In the genomic region with DNA sequence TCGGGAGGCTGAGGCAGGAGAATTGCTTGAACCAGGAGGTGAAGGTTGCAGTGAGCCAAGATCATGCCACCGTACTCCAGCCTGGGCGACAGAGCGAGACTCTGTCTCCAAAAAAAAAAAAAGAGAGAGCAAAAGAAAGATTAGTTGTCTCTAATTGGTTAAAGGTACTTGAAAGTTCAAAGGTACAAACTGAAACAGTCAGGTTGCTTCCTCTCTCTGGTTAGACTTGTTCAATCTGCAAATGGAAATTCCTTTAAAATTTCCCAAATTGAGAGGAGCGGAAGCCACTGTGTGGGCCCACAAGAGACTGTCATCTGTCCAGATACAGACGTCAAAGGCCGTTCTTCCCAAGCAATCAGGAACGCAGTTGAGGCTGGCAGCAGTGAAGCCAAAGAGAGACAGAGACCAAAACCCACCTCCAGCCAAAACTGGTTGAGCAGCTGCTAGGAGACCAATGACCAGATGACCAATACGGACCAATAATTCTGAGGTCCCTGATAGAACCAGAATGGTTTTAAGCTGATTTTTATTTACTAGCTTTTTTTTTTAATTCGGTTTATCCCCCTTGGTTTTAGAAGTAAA, we compare ENCODE assay signal across 18 cellular contexts.
DNase-seq lines count a peak whose midpoint lies in the region; ATAC-seq and TF ChIP-seq lines count a peak whose summit lies in the region.
"Had no signal": no experiment of that assay in that cellular context is flagged by ENCODE, and none has a peak within 500 bp of the region (broad histone marks: within the 10 kb centered on the region; RNA-seq: fewer than 3 reads in every experiment).

No MANE protein-coding gene starts in this region.

- intact Hi-C loops in ascending aorta (cut with DNase I) = no loop called here
- intact Hi-C loops in gastrocnemius medialis (cut with DNase I; ENCODE audit: low total_unique reads) = no loop called here

- TF ChIP-seq POLR2A in gastrocnemius medialis (IDR thresholded peaks at IDR 0.05) = no peak

- H3K4me2 ChIP-seq in Karpas-422 (ENCODE audit: low read depth, low read length, poor library complexity, severe bottlenecking) = no peak overlapping the region
- H3K4me2 ChIP-seq in smooth muscle cell = no peak overlapping the region

- DNase-seq in Karpas-422 (no peak), ascending aorta (ENCODE audit: low spot score in 2 of 2) (no peak), gastrocnemius medialis (peak; percentile 13 to 64), smooth muscle cell (lab: John Stamatoyannopoulos, UW; ENCODE audit: unreplicated experiment) (no peak), SIG-M5 treated with dmso at 0.1 percent for 504 hours (lab: John Stamatoyannopoulos, UW; ENCODE audit: unreplicated experiment) (no peak), NCI-H748 treated with DMSO at 0.1 percent for 48 hours (lab: John Stamatoyannopoulos, UW) (no peak)
- DNase-seq: BE2C; CD8-positive, alpha-beta T cell; COR-L47; DMS153; DMS79 treated with DMSO at 0.1 percent for 48 hours; EL; GOT3 had no signal

- peaks cover 33% of the 10 kb centered on the region for H3K4me1 ChIP-seq in Karpas-422 (ENCODE audit: low read length)
- H3K4me1 ChIP-seq in ascending aorta = peaks cover 0 to 10% of the 10 kb centered on the region in 2 donors
- H3K4me1 ChIP-seq in liver (ENCODE audit: control insufficient read depth in 4 of 4, insufficient read depth in 4 of 4, low read length in 3 of 4) = peaks cover 17 to 90% (median 70%) of the 10 kb centered on the region in 4 donors
- no peaks in the 10 kb centered on the region for H3K4me1 ChIP-seq in gastrocnemius medialis
- no peaks in the 10 kb centered on the region for H3K4me1 ChIP-seq in smooth muscle cell (ENCODE audit: low read depth)
- H3K4me1 ChIP-seq: A549, HAP-1 had no signal

- H3K36me3 ChIP-seq in Karpas-422 (ENCODE audit: insufficient read depth, low read length) = peaks cover 74% of the 10 kb centered on the region
- H3K36me3 ChIP-seq in ascending aorta = no peaks in the 10 kb centered on the region
- H3K36me3 ChIP-seq in liver (ENCODE audit: control insufficient read depth in 4 of 4, insufficient read depth in 3 of 4, low read depth in 1 of 4, low read length in 3 of 4) = peaks cover 0 to 9% (median 2%) of the 10 kb centered on the region in 4 donors
- no peaks in the 10 kb centered on the region for H3K36me3 ChIP-seq in gastrocnemius medialis
- H3K36me3 ChIP-seq in smooth muscle cell (ENCODE audit: low read depth) = no peaks in the 10 kb centered on the region
- H3K36me3 ChIP-seq: BE2C, HAP-1 had no signal

- H3K9me3 ChIP-seq in Karpas-422 (ENCODE audit: low read length) = no peaks in the 10 kb centered on the region
- H3K9me3 ChIP-seq in ascending aorta = no peaks in the 10 kb centered on the region
- H3K9me3 ChIP-seq in liver (ENCODE audit: control insufficient read depth in 4 of 4, low read length in 3 of 4) = no peaks in the 10 kb centered on the region
- no peaks in the 10 kb centered on the region for H3K9me3 ChIP-seq in gastrocnemius medialis
- H3K9me3 ChIP-seq in smooth muscle cell (replicated peaks; ENCODE audit: low read depth) = no peaks in the 10 kb centered on the region
- H3K9me3 ChIP-seq: A549, BE2C, HAP-1 had no signal

- H3K4me3 ChIP-seq in Karpas-422 (ENCODE audit: low read length) (no peak overlapping the region), ascending aorta (no peak overlapping the region), liver (ENCODE audit: low read depth in 1 of 3, low read length in 3 of 3) (no peak overlapping the region), gastrocnemius medialis (no peak overlapping the region), smooth muscle cell (no peak overlapping the region)
- H3K4me3 ChIP-seq: A549, HAP-1 had no signal

- H3F3A ChIP-seq in smooth muscle cell (ENCODE audit: low read depth) = no peaks in the 10 kb centered on the region

- H3K27ac ChIP-seq in Karpas-422 (ENCODE audit: low read length) (peak overlapping the region; percentile 4; the same call in 1 of the 2 replicates), ascending aorta (peak overlapping the region; percentile 42 to 53), liver (ENCODE audit: low read depth in 1 of 2, low read length in 2 of 2) (peak overlapping the region; percentile 72 to 76), gastrocnemius medialis (peak overlapping the region in 3 of 4 donors; percentile 22 to 54 (median 33)), smooth muscle cell (ENCODE audit: low read depth) (no peak overlapping the region)
- H3K27ac ChIP-seq: A549, C4-2B had no signal

- ATAC-seq in gastrocnemius medialis (peak in 1 of 2 donors; percentile 59), HG03457 (IDR thresholded peaks at IDR 0.05; ENCODE audit: unreplicated experiment) (no peak)
- ATAC-seq: CD8-positive, alpha-beta T cell had no signal

- no peaks in the 10 kb centered on the region for H3K9me2 ChIP-seq in Karpas-422 (replicated peaks; ENCODE audit: insufficient read depth, low read length)

- in situ Hi-C loops in gastrocnemius medialis (cut with MboI; ENCODE audit: low sequenced_read_pairs in 4 of 4) = no loop called here

- TF ChIP-seq RAD21 in liver (IDR thresholded peaks at IDR 0.05) = no peak

- H2AFZ ChIP-seq in Karpas-422 (ENCODE audit: low read length) (no peak overlapping the region), smooth muscle cell (ENCODE audit: low read depth) (no peak overlapping the region)

- no peaks in the 10 kb centered on the region for H3K27me3 ChIP-seq in Karpas-422 (ENCODE audit: low read length)
- no peaks in the 10 kb centered on the region for H3K27me3 ChIP-seq in ascending aorta
- H3K27me3 ChIP-seq in liver (ENCODE audit: control insufficient read depth in 4 of 4, insufficient read depth in 4 of 4, low read length in 3 of 4) = no peaks in the 10 kb centered on the region
- H3K27me3 ChIP-seq in gastrocnemius medialis = no peaks in the 10 kb centered on the region
- no peaks in the 10 kb centered on the region for H3K27me3 ChIP-seq in smooth muscle cell (ENCODE audit: low read depth)
- H3K27me3 ChIP-seq: BE2C had no signal

- 47% methylated on average over 10 of the region's 10 CpGs for WGBS in liver
- 88% methylated on average over 10 of the region's 10 CpGs for WGBS in smooth muscle cell (ENCODE audit: low lambda C conversion rate)

- no peak for TF ChIP-seq CTCF in ascending aorta (IDR thresholded peaks at IDR 0.05)
- TF ChIP-seq CTCF in liver (IDR thresholded peaks at IDR 0.05; ENCODE audit: low read depth, low read length, missing input control) = no peak
- no peak for TF ChIP-seq CTCF in gastrocnemius medialis (IDR thresholded peaks at IDR 0.05 in 4 of 5, conservative IDR thresholded peaks at IDR 0.05 in 1 of 5)
- TF ChIP-seq CTCF in smooth muscle cell (IDR thresholded peaks at IDR 0.05; ENCODE audit: borderline replicate concordance, insufficient read depth, poor library complexity, severe bottlenecking) = no peak

- H3K9ac ChIP-seq in Karpas-422 (ENCODE audit: low read length) = no peak overlapping the region
- peak overlapping the region in 1 of 2 donors; percentile 69 for H3K9ac ChIP-seq in liver (ENCODE audit: low read depth in 1 of 2, low read length in 2 of 2)
- no peak overlapping the region for H3K9ac ChIP-seq in smooth muscle cell (ENCODE audit: low read depth)

- no peaks in the 10 kb centered on the region for H4K20me1 ChIP-seq in Karpas-422 (ENCODE audit: insufficient read depth, low read depth, low read length)
- H4K20me1 ChIP-seq in smooth muscle cell (ENCODE audit: low read depth) = no peaks in the 10 kb centered on the region

- 0 out of 2 replicates have a peak, but pooled peaks cover 11% of the 10 kb centered on the region for H3K79me2 ChIP-seq in Karpas-422 (ENCODE audit: low read length)
- H3K79me2 ChIP-seq in smooth muscle cell (ENCODE audit: low read depth) = no peaks in the 10 kb centered on the region

TF ChIP-seq in liver, 16 proteins besides CTCF, POLR2A, EP300 and RAD21:
- TF ChIP-seq, protein P1, sequence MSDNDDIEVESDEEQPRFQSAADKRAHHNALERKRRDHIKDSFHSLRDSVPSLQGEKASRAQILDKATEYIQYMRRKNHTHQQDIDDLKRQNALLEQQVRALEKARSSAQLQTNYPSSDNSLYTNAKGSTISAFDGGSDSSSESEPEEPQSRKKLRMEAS (IDR thresholded peaks at IDR 0.05) = no peak
- peak; percentile 20 for TF ChIP-seq TAF1 (conservative IDR thresholded peaks at IDR 0.05)
- peak; percentile 56 for TF ChIP-seq SP1 (IDR thresholded peaks at IDR 0.05)
- TF ChIP-seq, protein P2, sequence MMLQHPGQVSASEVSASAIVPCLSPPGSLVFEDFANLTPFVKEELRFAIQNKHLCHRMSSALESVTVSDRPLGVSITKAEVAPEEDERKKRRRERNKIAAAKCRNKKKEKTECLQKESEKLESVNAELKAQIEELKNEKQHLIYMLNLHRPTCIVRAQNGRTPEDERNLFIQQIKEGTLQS (IDR thresholded peaks at IDR 0.05) = no peak
- TF ChIP-seq RXRA (IDR thresholded peaks at IDR 0.05) = peak; percentile 38 to 41
- TF ChIP-seq EGR1 (IDR thresholded peaks at IDR 0.05; ENCODE audit: low read depth in 2 of 2) = peak in 1 of 2 donors; percentile 34
- peak; percentile 9 to 14 for TF ChIP-seq JUND (IDR thresholded peaks at IDR 0.05)
- peak; percentile 38 for TF ChIP-seq HNF4G (IDR thresholded peaks at IDR 0.05)
- TF ChIP-seq HNF4A (conservative IDR thresholded peaks at IDR 0.05) = peak; percentile 51 to 67

Comparison
In these comparisons a context has a peak if more than half of its experiments do, and no peak if none do; other contexts are left out.
1. DNase-seq: peak in gastrocnemius medialis (2 of 2); none in Karpas-422 (single experiment), ascending aorta (0 of 2), smooth muscle cell (single experiment), SIG-M5 treated with dmso at 0.1 percent for 504 hours (single experiment) and NCI-H748 treated with DMSO at 0.1 percent for 48 hours (single experiment).